9 cellular contexts compared by ENCODE assay signal in the genomic region with DNA sequence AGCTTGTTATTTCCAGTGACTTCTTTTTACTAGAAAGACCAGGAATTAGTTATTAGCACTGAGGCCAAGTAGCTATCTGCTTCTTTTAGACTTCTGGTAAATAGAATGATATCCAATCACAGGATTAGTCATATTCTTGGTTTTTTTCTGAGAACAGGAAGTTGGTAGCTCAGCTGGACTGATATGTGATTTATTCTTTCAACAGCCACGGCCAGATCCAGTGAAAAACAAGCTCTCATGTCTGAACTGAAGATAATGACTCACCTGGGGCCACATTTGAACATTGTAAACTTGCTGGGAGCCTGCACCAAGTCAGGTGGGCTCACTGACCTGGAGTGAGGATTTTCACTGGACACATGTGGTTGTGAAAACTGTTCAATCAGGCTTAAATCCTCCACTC. TPM values are rescaled to one million over a fixed set of nuclear protein-coding genes. Genes with fewer than 3 reads are reported as not detected.
A peak's percentile ranks its signal among the peaks of the same experiment; 100 is the strongest.
DNase-seq lines count a peak whose midpoint lies in the region; ATAC-seq and TF ChIP-seq lines count a peak whose summit lies in the region.
"Had no signal": no experiment of that assay in that cellular context is flagged by ENCODE, and none has a peak within 500 bp of the region (broad histone marks: within the 10 kb centered on the region; RNA-seq: fewer than 3 reads in every experiment).

No MANE protein-coding gene starts in this region.

- peaks cover 63% of the 10 kb centered on the region for H3K36me3 ChIP-seq in ACC112 (ENCODE audit: insufficient read depth, low read length)

- H2AFZ ChIP-seq in ACC112 (ENCODE audit: low read length, unreplicated experiment) = no peak overlapping the region

- TF ChIP-seq CTCF in GM20000 (IDR thresholded peaks at IDR 0.05; ENCODE audit: extremely low read depth, missing control alignments) = no peak

- DNase-seq in GM20000 (ENCODE audit: low spot score) = peak; percentile 20
- DNase-seq in LHCN-M2 (ENCODE audit: low read depth) = peak; percentile 94
- peak; percentile 58 for DNase-seq in fibroblast of gingiva (ENCODE audit: low read depth)
- DNase-seq in NCI-H2196 (lab: John Stamatoyannopoulos, UW; ENCODE audit: unreplicated experiment) = no peak
- DNase-seq in SHP77 (lab: John Stamatoyannopoulos, UW) = no peak
- no peak for DNase-seq in GF-D8 (lab: John Stamatoyannopoulos, UW)
- DNase-seq: naive B cell had no signal

- peak overlapping the region; percentile 17; the same call in 1 of the 2 replicates for H3K4me3 ChIP-seq in ACC112 (ENCODE audit: low read depth, low read length)

- H3K79me2 ChIP-seq in ACC112 (ENCODE audit: control insufficient read depth, insufficient read depth, low read length, unreplicated experiment) = no peaks in the 10 kb centered on the region

- ATAC-seq in GM21390 (IDR thresholded peaks at IDR 0.05; ENCODE audit: unreplicated experiment) = no peak

- H3K27ac ChIP-seq in ACC112 (ENCODE audit: low read depth, low read length) = peak overlapping the region; percentile 70

- no peaks in the 10 kb centered on the region for H3K27me3 ChIP-seq in ACC112 (ENCODE audit: insufficient read depth, low read length)

- H3K4me1 ChIP-seq in ACC112 (ENCODE audit: control insufficient read depth, insufficient read depth, low read length, unreplicated experiment) = peaks cover 50% of the 10 kb centered on the region

RNA-seq across cellular contexts. Expression of gene PDGFRA, which starts 48.6 kb away (rescaled TPM):
- total RNA-seq in LHCN-M2 (2014; rRNA removed) = 0.98 and 2.1 TPM in 2 replicates
- 1.8 TPM for polyA plus RNA-seq in LHCN-M2 (2012)

Comparison
In these comparisons a context has a peak if more than half of its experiments do, and no peak if none do; other contexts are left out.
1. DNase-seq: peak in GM20000 (single experiment), LHCN-M2 (single experiment) and fibroblast of gingiva (single experiment); none in NCI-H2196 (single experiment), SHP77 (0 of 2) and GF-D8 (single experiment).